In the genomic region with DNA sequence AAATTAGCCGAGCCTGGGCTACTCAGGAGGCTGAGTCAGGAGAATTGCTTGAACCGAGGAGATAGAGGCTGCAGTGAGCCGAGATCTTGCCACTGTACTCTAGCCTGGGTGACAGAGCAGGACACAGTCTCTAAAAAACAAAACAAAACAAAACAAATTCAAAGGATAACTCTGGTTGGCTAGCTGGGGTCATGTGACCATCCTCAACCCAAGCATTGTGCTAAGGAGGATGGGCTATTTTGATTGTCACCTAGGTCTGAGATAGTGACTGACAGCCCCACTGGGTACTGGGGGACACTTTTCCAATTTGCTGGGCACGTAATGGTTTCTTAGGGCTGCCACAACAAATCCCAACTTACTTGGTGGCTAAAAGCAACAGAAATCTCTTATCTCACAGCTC, we compare ENCODE assay signal across 19 cellular contexts. TPM values are rescaled to one million over a fixed set of nuclear protein-coding genes. Genes with fewer than 3 reads are reported as not detected.
DNase-seq lines count a peak whose midpoint lies in the region; TF ChIP-seq lines count a peak whose summit lies in the region.
"Had no signal": no experiment of that assay in that cellular context is flagged by ENCODE, and none has a peak within 500 bp of the region (broad histone marks: within the 10 kb centered on the region; RNA-seq: fewer than 3 reads in every experiment).

No MANE protein-coding gene starts in this region.

- peaks cover 13% of the 10 kb centered on the region for H3K9me3 Mint-ChIP-seq in nephron progenitor cell
- H3K9me3 Mint-ChIP-seq: activated naive CD4-positive, alpha-beta T cell treated with anti-CD3 and anti-CD28 coated beads, Interleukin-2, amount 50 U/mL, for 72 hours; memory B cell; neural crest cell had no signal

- H3K27me3 ChIP-seq in HL-60 (ENCODE audit: insufficient read depth, poor library complexity, severe bottlenecking) (no peaks in the 10 kb centered on the region), layer of hippocampus (ENCODE audit: control insufficient read depth, insufficient read depth, low read length) (no peaks in the 10 kb centered on the region), stomach smooth muscle (ENCODE audit: control insufficient read depth in 1 of 2, insufficient read depth in 2 of 2, low read length in 2 of 2) (no peaks in the 10 kb centered on the region)
- H3K27me3 ChIP-seq: foreskin keratinocyte had no signal

- H3K36me3 ChIP-seq in stomach smooth muscle (ENCODE audit: control insufficient read depth in 2 of 2, insufficient read depth in 2 of 2, low read length in 2 of 2), result peaks cover 7 to 17% of the 10 kb centered on the region in 2 donors

- no peak overlapping the region for H3K4me3 ChIP-seq in HL-60 (replicated peaks; ENCODE audit: insufficient read depth, low read length)
- no peak overlapping the region for H3K4me3 ChIP-seq in stomach smooth muscle (ENCODE audit: low read length in 2 of 2)

- no peak overlapping the region for H3K4me3 Mint-ChIP-seq in nephron progenitor cell
- H3K4me3 Mint-ChIP-seq: activated CD4-positive, alpha-beta T cell treated with anti-CD3 and anti-CD28 coated beads, Interleukin-2, amount 10 ng/mL, durations not matched to agents 24 days and 14 days; endodermal cell; memory B cell; neural crest cell; stimulated activated naive B cell treated with anti-CD40 and anti-IgM and Interleukin-4, amounts not matched to agents 10 μg/mL and 1 μg/mL and 100 μg/mL, for 72 hours had no signal

- H3K4me1 ChIP-seq in stomach smooth muscle (ENCODE audit: control insufficient read depth, insufficient read depth, low read length), result peaks cover 37% of the 10 kb centered on the region

- peaks cover 4% of the 10 kb centered on the region for H3K27me3 Mint-ChIP-seq in nephron progenitor cell (ENCODE audit: low read depth, poor library complexity)
- H3K27me3 Mint-ChIP-seq: activated CD4-positive, alpha-beta T cell treated with anti-CD3 and anti-CD28 coated beads, Interleukin-2, amount 10 ng/mL, durations not matched to agents 24 days and 14 days; memory B cell; stimulated activated naive B cell treated with anti-CD40 and anti-IgM and Interleukin-4, amounts not matched to agents 10 μg/mL and 1 μg/mL and 100 μg/mL, for 72 hours had no signal

- in situ Hi-C loops in G401 (cut with HindIII; ENCODE audit: low sequenced_read_pairs), result no loop called here

- H3K27ac Mint-ChIP-seq in nephron progenitor cell, result no peak overlapping the region

- H3K4me1 Mint-ChIP-seq in nephron progenitor cell, result peaks cover 20% of the 10 kb centered on the region
- H3K4me1 Mint-ChIP-seq: endodermal cell had no signal

- H3K9me3 ChIP-seq in stomach smooth muscle (ENCODE audit: control insufficient read depth in 2 of 2, low read length in 2 of 2), result no peaks in the 10 kb centered on the region

- H3K9ac ChIP-seq in stomach smooth muscle (ENCODE audit: low read length in 2 of 2), result no peak overlapping the region

- H3K27ac ChIP-seq in HL-60 (replicated peaks) (peak overlapping the region; percentile 63), cingulate gyrus (ENCODE audit: low read depth, low read length) (peak overlapping the region; percentile 79), layer of hippocampus (ENCODE audit: low read depth, low read length) (peak overlapping the region; percentile 74), stomach smooth muscle (ENCODE audit: low read length) (peak overlapping the region; percentile 58)
- H3K27ac ChIP-seq: foreskin keratinocyte had no signal

- DNase-seq in HL-60 (ENCODE audit: low read depth in 1 of 2, low spot score in 1 of 2) (no peak), DMS 273 (lab: John Stamatoyannopoulos, UW; ENCODE audit: unreplicated experiment) (no peak), G401 (ENCODE audit: low spot score) (no peak), nephron progenitor cell (no peak)
- DNase-seq: activated CD4-positive, alpha-beta T cell treated with anti-CD3 and anti-CD28 coated beads, Interleukin-2, amount 10 ng/mL, durations not matched to agents 24 days and 14 days; activated T-cell treated with anti-CD3 and anti-CD28 coated beads for 4 hours; DMS79; endodermal cell; foreskin keratinocyte; NCI-H1417; NK-92 treated with Interleukin-12 subunit alpha and Interleukin-12 subunit beta, amount 100 ng/mL, for 24 hours; SIG-M5; stimulated activated naive B cell treated with anti-CD40 and anti-IgM and Interleukin-4, amounts not matched to agents 10 μg/mL and 1 μg/mL and 100 μg/mL, for 72 hours had no signal

- TF ChIP-seq CTCF in HL-60 (IDR thresholded peaks at IDR 0.05; ENCODE audit: insufficient read depth, low read length), result no peak
- no peak for TF ChIP-seq CTCF in nephron progenitor cell (IDR thresholded peaks at IDR 0.05)

- H3K36me3 Mint-ChIP-seq in nephron progenitor cell (ENCODE audit: low read depth), result peaks cover 45% of the 10 kb centered on the region

RNA-seq across cellular contexts. Expression of a gene that starts 11.9 kb away (rescaled TPM):
- total RNA-seq in G401 (2014; rRNA removed; shearing (Covaris generic)), result 58.9 and 91.4 TPM in 2 replicates
